Comparison of ENCODE assay signal across 19 cellular contexts in the genomic region with DNA sequence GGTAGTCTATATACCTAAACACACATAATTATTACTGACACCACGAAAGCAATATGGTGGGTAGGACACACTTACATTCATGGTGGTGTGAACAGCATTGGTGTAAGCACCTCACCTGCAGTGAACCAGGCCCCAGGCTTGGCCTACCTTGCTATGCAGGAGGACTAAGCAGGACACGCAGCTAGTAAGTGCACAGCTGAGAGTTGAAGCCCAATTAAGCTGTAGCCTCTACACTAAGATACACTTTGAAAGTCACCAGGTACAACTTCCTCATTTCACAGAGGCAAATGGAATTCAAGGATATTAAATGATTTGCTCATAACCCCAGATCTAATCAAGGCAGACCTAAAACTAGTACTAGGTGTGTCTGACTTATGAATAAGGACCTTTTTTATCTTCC.
"Had no signal": no experiment of that assay in that cellular context is flagged by ENCODE, and none has a peak within 500 bp of the region (broad histone marks: within the 10 kb centered on the region; RNA-seq: fewer than 3 reads in every experiment).

No MANE protein-coding gene starts in this region.

- H3K27ac ChIP-seq: coronary artery, heart right ventricle, left lung, lower lobe of right lung, psoas muscle, spleen, tibial artery, upper lobe of right lung had no signal

- H3K36me3 ChIP-seq: heart right ventricle, left lung, lower lobe of right lung, spleen, tibial artery, upper lobe of right lung had no signal

- H3K36me3 Mint-ChIP-seq: naive B cell; stimulated activated memory B cell treated with anti-CD40 and anti-IgM and Interleukin-4, amounts not matched to agents 10 μg/mL and 1 μg/mL and 100 μg/mL, for 72 hours had no signal

- H3K9me3 ChIP-seq: lower lobe of right lung, psoas muscle, upper lobe of right lung had no signal

- H3K27ac Mint-ChIP-seq: endodermal cell; naive B cell; nephron progenitor cell; stimulated activated memory B cell treated with anti-CD40 and anti-IgM and Interleukin-4, amounts not matched to agents 10 μg/mL and 1 μg/mL and 100 μg/mL, for 72 hours; stimulated activated naive CD8-positive, alpha-beta T cell treated with anti-CD3 and anti-CD28 coated beads, Interleukin-15, Interleukin-2, amounts not matched to agents 100 ng/mL and 50 ng/mL, for 24 hours had no signal

- ATAC-seq: heart right ventricle; left lung; lower lobe of right lung; psoas muscle; sciatic nerve; stimulated activated memory B cell treated with anti-CD40 and anti-IgM and Interleukin-4, amounts not matched to agents 10 μg/mL and 1 μg/mL and 100 μg/mL, for 72 hours; upper lobe of right lung had no signal

- H3K27me3 Mint-ChIP-seq: naive B cell; stimulated activated memory B cell treated with anti-CD40 and anti-IgM and Interleukin-4, amounts not matched to agents 10 μg/mL and 1 μg/mL and 100 μg/mL, for 72 hours; stimulated activated naive CD8-positive, alpha-beta T cell treated with anti-CD3 and anti-CD28 coated beads, Interleukin-15, Interleukin-2, amounts not matched to agents 100 ng/mL and 50 ng/mL, for 24 hours had no signal

- H3K27me3 ChIP-seq: heart right ventricle, left lung, spleen, tibial artery, upper lobe of right lung had no signal

- H3K4me1 Mint-ChIP-seq: endodermal cell; naive B cell; nephron progenitor cell; stimulated activated memory B cell treated with anti-CD40 and anti-IgM and Interleukin-4, amounts not matched to agents 10 μg/mL and 1 μg/mL and 100 μg/mL, for 72 hours had no signal

- H3K4me1 ChIP-seq: heart right ventricle, left lung, lower lobe of right lung, spleen, tibial artery, upper lobe of right lung had no signal

- H3K4me3 Mint-ChIP-seq: endodermal cell; naive B cell; nephron progenitor cell; stimulated activated memory B cell treated with anti-CD40 and anti-IgM and Interleukin-4, amounts not matched to agents 10 μg/mL and 1 μg/mL and 100 μg/mL, for 72 hours; stimulated activated naive CD8-positive, alpha-beta T cell treated with anti-CD3 and anti-CD28 coated beads, Interleukin-15, Interleukin-2, amounts not matched to agents 100 ng/mL and 50 ng/mL, for 24 hours had no signal

- H3K4me3 ChIP-seq: coronary artery, heart right ventricle, left lung, lower lobe of right lung, psoas muscle, spleen, tibial artery, upper lobe of right lung had no signal

- H3K9me3 Mint-ChIP-seq: endodermal cell had no signal

- DNase-seq: effector CD4-positive, alpha-beta T cell; endodermal cell; heart right ventricle; hypothalamus; left lung; lower lobe of right lung; naive B cell; nephron progenitor cell; psoas muscle; spleen; stimulated activated CD4-positive, alpha-beta T cell treated with anti-CD3 and anti-CD28 coated beads, Interleukin-15, amount 100 ng/mL, for 24 hours; stimulated activated CD4-positive, alpha-beta T cell treated with anti-CD3 and anti-CD28 coated beads, Interleukin-1b, Interleukin-23, amount 100 ng/mL, for 48 hours; stimulated activated CD4-positive, alpha-beta T cell treated with anti-CD3 and anti-CD28 coated beads, Interleukin-4, amount 100 ng/mL, for 24 hours; tibial artery; upper lobe of right lung had no signal
